ENCODE assay signal across 1 cellular context in the genomic region with DNA sequence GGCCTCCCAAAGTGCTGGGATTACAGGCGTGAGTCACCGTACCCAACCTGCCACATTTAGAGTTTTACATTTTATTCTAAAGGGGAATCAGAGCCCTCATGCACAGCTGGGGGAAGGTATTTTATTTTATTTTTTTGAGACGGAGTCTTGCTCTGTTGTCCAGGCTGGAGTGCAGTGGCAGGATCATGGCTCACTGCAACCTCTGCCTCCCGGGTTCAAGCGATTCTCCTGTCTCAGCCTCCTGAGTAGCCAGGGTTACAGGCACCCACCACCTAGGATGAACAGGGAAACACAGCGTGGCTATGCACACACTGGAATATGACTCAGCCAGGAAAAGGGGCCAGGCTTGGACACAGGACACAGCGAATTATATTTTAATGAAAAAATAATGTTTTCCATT. TPM values are rescaled to one million over a fixed set of nuclear protein-coding genes. Genes with fewer than 3 reads are reported as not detected.
"Had no signal": no experiment of that assay in that cellular context is flagged by ENCODE, and none has a peak within 500 bp of the region (broad histone marks: within the 10 kb centered on the region; RNA-seq: fewer than 3 reads in every experiment).

No MANE protein-coding gene starts in this region.

RNA-seq across cellular contexts. Expression of gene TMPRSS9, which starts 37.1 kb away (rescaled TPM):
- total RNA-seq: GM12878 had no signal
